35 cellular contexts compared by ENCODE assay signal in genomic region chr4:122377352-122377751, GRCh38. TPM values are rescaled to one million over a fixed set of nuclear protein-coding genes. Genes with fewer than 3 reads are reported as not detected.
"Had no signal": no experiment of that assay in that cellular context is flagged by ENCODE, and none has a peak within 500 bp of the region (broad histone marks: within the 10 kb centered on the region; RNA-seq: fewer than 3 reads in every experiment).

No MANE protein-coding gene starts in this region.

- H3K4me2 ChIP-seq: neural progenitor cell, smooth muscle cell had no signal

- H3K27me3 ChIP-seq: neural progenitor cell, ovary, spleen, thyroid gland, tibial nerve, upper lobe of left lung, vagina had no signal

- DNase-seq: natural killer cell; occipital lobe; ovary; posterior cingulate gyrus; psoas muscle; right cardiac atrium; spleen; stimulated activated CD4-positive, alpha-beta T cell treated with anti-CD3 and anti-CD28 coated beads, Interleukin-12 subunit alpha, Interleukin-12 subunit beta, amount 100 ng/mL, for 4 hours; stimulated activated CD4-positive, alpha-beta T cell treated with anti-CD3 and anti-CD28 coated beads, Interleukin-1b, Interleukin-23, amount 100 ng/mL, for 48 hours; stimulated activated CD4-positive, alpha-beta T cell treated with anti-CD3 and anti-CD28 coated beads, Interleukin-4, amount 100 ng/mL, for 1 hour; stimulated activated CD4-positive, alpha-beta T cell treated with anti-CD3 and anti-CD28 coated beads, Interleukin-4, amount 100 ng/mL, for 4 hours; stimulated activated CD8-positive, alpha-beta memory T cell treated with anti-CD3 and anti-CD28 coated beads, Interleukin-4, amount 100 ng/mL, for 48 hours; stimulated activated naive CD4-positive, alpha-beta T cell; stimulated activated naive CD8-positive, alpha-beta T cell treated with anti-CD3 and anti-CD28 coated beads, Interleukin-15, amount 100 ng/mL, for 72 hours; stimulated activated naive CD8-positive, alpha-beta T cell treated with anti-CD3 and anti-CD28 coated beads, Interleukin-15, Interleukin-2, amounts not matched to agents 100 U/mL and 50 U/mL, for 24 hours; substantia nigra; thyroid gland; trophoblast cell; upper lobe of left lung had no signal

- ATAC-seq: natural killer cell; psoas muscle; right cardiac atrium; sciatic nerve; stimulated activated memory B cell treated with anti-CD40 and anti-IgM and Interleukin-4, amounts not matched to agents 10 μg/mL and 1 μg/mL and 100 μg/mL, for 72 hours; stimulated activated naive CD8-positive, alpha-beta T cell treated with anti-CD3 and anti-CD28 coated beads, Interleukin-15, amount 100 ng/mL, for 72 hours; stimulated activated naive CD8-positive, alpha-beta T cell treated with anti-CD3 and anti-CD28 coated beads, Interleukin-15, Interleukin-2, amounts not matched to agents 100 U/mL and 50 U/mL, for 24 hours had no signal

- H2AFZ ChIP-seq: neural progenitor cell, parathyroid adenoma had no signal

- H3K9ac ChIP-seq: neural progenitor cell, parathyroid adenoma had no signal

- H3K9me3 ChIP-seq: psoas muscle, thoracic aorta, thyroid gland, vagina had no signal

- H3K27ac ChIP-seq: neural progenitor cell, ovary, parathyroid adenoma, psoas muscle, skin epidermis, spleen, thoracic aorta, thyroid gland, tibial nerve, upper lobe of left lung, vagina had no signal

- H3K79me2 ChIP-seq: parathyroid adenoma had no signal

- H3K4me3 ChIP-seq: neural progenitor cell, ovary, psoas muscle, skin epidermis, smooth muscle cell, spleen, thoracic aorta, thyroid gland, tibial nerve, upper lobe of left lung, vagina had no signal

- H3K36me3 ChIP-seq: neural progenitor cell, ovary, spleen, thoracic aorta, thyroid gland, tibial nerve, upper lobe of left lung, vagina had no signal

- FAIRE-seq: urothelium cell line had no signal

- H3K4me1 ChIP-seq: neural progenitor cell, parathyroid adenoma, psoas muscle, spleen, thyroid gland, tibial nerve, upper lobe of left lung, vagina had no signal

RNA-seq across cellular contexts. Expression of gene ADAD1, which starts 1.5 kb away (rescaled TPM):
- total RNA-seq: natural killer cell, occipital lobe, osteoblast, ovary, progenitor cell of endocrine pancreas, psoas muscle, renal cortical epithelial cell, right cardiac atrium, sciatic nerve, smooth muscle cell, spleen, temporal lobe, thoracic aorta, tibial nerve, upper lobe of left lung, ureter, vagina had no signal
- polyA plus RNA-seq: neural cell, psoas muscle, right cardiac atrium, smooth muscle cell, spleen had no signal
